ENCODE assay signal across 8 cellular contexts in genomic region chr1:153658400-153659174, GRCh38. TPM values are rescaled to one million over a fixed set of nuclear protein-coding genes. Genes with fewer than 3 reads are reported as not detected.
DNase-seq lines count a peak whose midpoint lies in the region; TF ChIP-seq lines count a peak whose summit lies in the region.

TSS of gene SNAPIN (plus strand) at chr1:153658703. CDS start at chr1:153658744, 41 bp downstream.

- H3K4ac ChIP-seq in mesenchymal stem cell (ENCODE audit: low read depth in 1 of 2, low read length in 2 of 2), result peak within 1 kb of the TSS; percentile 49 to 73

- DNase-seq in COLO829 (ENCODE audit: low spot score) (peak; percentile 90), GM20000 (ENCODE audit: low spot score) (peak; percentile 89), HT-29 (ENCODE audit: low spot score) (peak; percentile 87), NOMO-1 treated with DMSO at 0.1 percent for 48 hours (lab: John Stamatoyannopoulos, UW; ENCODE audit: unreplicated experiment) (peak; percentile 91), mesenchymal stem cell (peak; percentile 88)
- peak; percentile 75 to 76 for DNase-seq in activated CD8-positive, alpha-beta memory T cell treated with anti-CD3 and anti-CD28 coated beads for 4 hours (ENCODE audit: low read depth in 2 of 2)
- DNase-seq in effector memory CD4-positive, alpha-beta T cell, result peak; percentile 70 to 81 (median 81)
- peak; percentile 81 for DNase-seq in stimulated activated CD8-positive, alpha-beta memory T cell treated with anti-CD3 and anti-CD28 coated beads, Interleukin-12 subunit alpha, Interleukin-12 subunit beta, amount 100 ng/mL, for 4 hours (ENCODE audit: low read depth)

- peaks cover 11% of the 10 kb centered on the region for H3K4me1 ChIP-seq in effector memory CD4-positive, alpha-beta T cell (ENCODE audit: control insufficient read depth, insufficient read depth, low read length, poor library complexity, severe bottlenecking)
- peaks cover 6% of the 10 kb centered on the region for H3K4me1 ChIP-seq in mesenchymal stem cell (ENCODE audit: control insufficient read depth, insufficient read depth, low read depth, low read length)

- H3K9me3 ChIP-seq in effector memory CD4-positive, alpha-beta T cell (ENCODE audit: control insufficient read depth, low read length), result no peaks in the 10 kb centered on the region
- H3K9me3 ChIP-seq in mesenchymal stem cell (ENCODE audit: control insufficient read depth, low read length), result no peaks in the 10 kb centered on the region

- H2AK5ac ChIP-seq in mesenchymal stem cell (ENCODE audit: low read length, severe bottlenecking), result peak within 1 kb of the TSS; percentile 94

- H3K36me3 ChIP-seq in effector memory CD4-positive, alpha-beta T cell (ENCODE audit: control insufficient read depth, insufficient read depth, low read length), result peaks cover 26% of the 10 kb centered on the region
- peaks cover 19 to 35% of the 10 kb centered on the region in 2 experiments for H3K36me3 ChIP-seq in mesenchymal stem cell (ENCODE audit: control insufficient read depth in 1 of 2, insufficient read depth in 2 of 2, low read depth in 1 of 2, low read length in 2 of 2)

- H4K8ac ChIP-seq in mesenchymal stem cell (ENCODE audit: low read length), result peak within 1 kb of the TSS; percentile 93

- peaks cover 4% of the 10 kb centered on the region for H3K79me1 ChIP-seq in mesenchymal stem cell (replicated peaks; ENCODE audit: low read length, poor library complexity, severe bottlenecking)

- H3K4me2 ChIP-seq in mesenchymal stem cell (ENCODE audit: low read length, poor library complexity, severe bottlenecking), result peak within 1 kb of the TSS; percentile 57

- TF ChIP-seq CTCF in GM20000 (IDR thresholded peaks at IDR 0.05; ENCODE audit: extremely low read depth, missing control alignments), result no peak

- H2BK15ac ChIP-seq in mesenchymal stem cell (ENCODE audit: low read depth, poor library complexity, severe bottlenecking), result peak within 1 kb of the TSS; percentile 100

- H4K91ac ChIP-seq in mesenchymal stem cell (ENCODE audit: low read length), result peak within 1 kb of the TSS; percentile 60

- peak within 1 kb of the TSS; percentile 56 for H2BK120ac ChIP-seq in mesenchymal stem cell (ENCODE audit: low read depth, low read length)

- H3K18ac ChIP-seq in mesenchymal stem cell (ENCODE audit: low read depth in 1 of 2, low read length in 2 of 2), result peak within 1 kb of the TSS; percentile 80 to 99

- H2BK5ac ChIP-seq in mesenchymal stem cell (ENCODE audit: low read depth, low read length, poor library complexity, severe bottlenecking), result peak within 1 kb of the TSS; percentile 99

- peak within 1 kb of the TSS; percentile 100 for H2AFZ ChIP-seq in mesenchymal stem cell (ENCODE audit: low read depth, low read length)

- peak within 1 kb of the TSS in 1 of 2 experiments; percentile 28 for H3K14ac ChIP-seq in mesenchymal stem cell (ENCODE audit: low read length in 2 of 2)

- H3K27ac ChIP-seq in effector memory CD4-positive, alpha-beta T cell (ENCODE audit: insufficient read depth, low read length, poor library complexity, severe bottlenecking), result peak within 1 kb of the TSS; percentile 87
- peak within 1 kb of the TSS; percentile 50 for H3K27ac ChIP-seq in mesenchymal stem cell (ENCODE audit: low read length, poor library complexity, severe bottlenecking)

- H3K9ac ChIP-seq in mesenchymal stem cell (ENCODE audit: low read length), result peak within 1 kb of the TSS; percentile 95

- WGBS in mesenchymal stem cell, result 3% methylated on average over 53 of the region's 53 CpGs

- no peaks in the 10 kb centered on the region for H3K27me3 ChIP-seq in effector memory CD4-positive, alpha-beta T cell (replicated peaks; ENCODE audit: control insufficient read depth, insufficient read depth, low read length, poor library complexity, severe bottlenecking)
- no peaks in the 10 kb centered on the region for H3K27me3 ChIP-seq in mesenchymal stem cell (ENCODE audit: control insufficient read depth in 1 of 2, insufficient read depth in 1 of 2, low read length in 2 of 2)

- peak within 1 kb of the TSS in 1 of 2 experiments; percentile 80 for H2BK12ac ChIP-seq in mesenchymal stem cell (ENCODE audit: low read length in 2 of 2)

- H3K23ac ChIP-seq in mesenchymal stem cell (ENCODE audit: low read length in 2 of 2), result no peak within 1 kb of the TSS

- peak within 1 kb of the TSS; percentile 93 for H3K4me3 ChIP-seq in effector memory CD4-positive, alpha-beta T cell (ENCODE audit: insufficient read depth, low read depth, low read length, poor library complexity, severe bottlenecking)
- peak within 1 kb of the TSS; percentile 94 to 98 for H3K4me3 ChIP-seq in mesenchymal stem cell (ENCODE audit: insufficient read depth in 1 of 2, low read depth in 1 of 2, low read length in 2 of 2)

RNA-seq across cellular contexts. Expression of gene SNAPIN, which starts in this region (rescaled TPM):
- total RNA-seq in HT-29 (2014; rRNA removed; shearing (Covaris generic)), result 45.5 and 46.0 TPM in 2 replicates
- 48.6 TPM for polyA plus RNA-seq in mesenchymal stem cell (2013, experiment 1 of 2)
- polyA plus RNA-seq in mesenchymal stem cell (2013, experiment 2 of 2), result 47.9 TPM

Comparison
In these comparisons a context has a peak if more than half of its experiments do, and no peak if none do; other contexts are left out.
1. Peak in every context shown above with its lines: DNase-seq, H3K4me3 ChIP-seq and H3K27ac ChIP-seq.